In genomic region chr2:96209011-96209728, GRCh38 we compare ENCODE assay signal across 8 cellular contexts. TPM values are rescaled to one million over a fixed set of nuclear protein-coding genes. Genes with fewer than 3 reads are reported as not detected.
A peak's percentile ranks its signal among the peaks of the same experiment; 100 is the strongest.
DNase-seq lines count a peak whose midpoint lies in the region; ATAC-seq lines count a peak whose summit lies in the region.

No MANE protein-coding gene starts in this region.

- POLR2A ChIA-PET in activated CD4-positive, alpha-beta memory T cell treated with anti-CD3 and anti-CD28 coated beads for 36 hours (lab: Charles Lee), result interaction anchor here (0.6 to 2.4 kb wide), 19 partner anchors 28 to 329 kb away, joined by 3 to 24 read pairs (median 5); partner anchors contain the start of genes ANKRD36C, CIAO1, SNRNP200 and TMEM127

- CTCF ChIA-PET in activated CD4-positive, alpha-beta memory T cell treated with anti-CD3 and anti-CD28 coated beads for 36 hours (lab: Charles Lee), result interaction anchor here (1.1 to 2.0 kb wide), 9 partner anchors 33 to 216 kb away, joined by 3 to 20 read pairs (median 6); partner anchors contain the start of genes ADRA2B and CIAO1

- peaks cover 28% of the 10 kb centered on the region for H3K36me3 Mint-ChIP-seq in activated CD4-positive, alpha-beta memory T cell treated with anti-CD3 and anti-CD28 coated beads for 36 hours
- peaks cover 40% of the 10 kb centered on the region for H3K36me3 Mint-ChIP-seq in stimulated activated effector memory CD8-positive, alpha-beta T cell treated with anti-CD3 and anti-CD28 coated beads, Interleukin-12 subunit alpha, Interleukin-12 subunit beta, amount 100 ng/mL, for 72 hours

- no peak for ATAC-seq in stimulated activated effector memory CD8-positive, alpha-beta T cell treated with anti-CD3 and anti-CD28 coated beads, Interleukin-12 subunit alpha, Interleukin-12 subunit beta, amount 100 ng/mL, for 72 hours
- ATAC-seq in HG03342 (IDR thresholded peaks at IDR 0.05; ENCODE audit: unreplicated experiment), result no peak

- peaks cover 45% of the 10 kb centered on the region for H3K4me1 Mint-ChIP-seq in activated CD4-positive, alpha-beta memory T cell treated with anti-CD3 and anti-CD28 coated beads for 36 hours (ENCODE audit: low read depth)
- peaks cover 33% of the 10 kb centered on the region for H3K4me1 Mint-ChIP-seq in stimulated activated effector memory CD8-positive, alpha-beta T cell treated with anti-CD3 and anti-CD28 coated beads, Interleukin-12 subunit alpha, Interleukin-12 subunit beta, amount 100 ng/mL, for 72 hours

- no peaks in the 10 kb centered on the region for H3K27me3 Mint-ChIP-seq in activated CD4-positive, alpha-beta memory T cell treated with anti-CD3 and anti-CD28 coated beads for 36 hours

- peak overlapping the region; percentile 87 for H3K27ac Mint-ChIP-seq in activated CD4-positive, alpha-beta memory T cell treated with anti-CD3 and anti-CD28 coated beads for 36 hours
- peak overlapping the region; percentile 89 for H3K27ac Mint-ChIP-seq in stimulated activated effector memory CD8-positive, alpha-beta T cell treated with anti-CD3 and anti-CD28 coated beads, Interleukin-12 subunit alpha, Interleukin-12 subunit beta, amount 100 ng/mL, for 72 hours

- intact Hi-C loops in activated CD4-positive, alpha-beta memory T cell treated with anti-CD3 and anti-CD28 coated beads for 36 hours (cut with micrococcal nuclease), result loop anchor here (2.0 to 5.0 kb wide), 4 partner anchors 113 to 328 kb away; partner anchors contain the start of gene ARID5A

- DNase-seq in DMS 273 (lab: John Stamatoyannopoulos, UW; ENCODE audit: unreplicated experiment) (peak; percentile 34), DMS 273 treated with DMSO at 0.1 percent for 48 hours (lab: John Stamatoyannopoulos, UW) (no peak), globus pallidus (ENCODE audit: low spot score) (no peak), GOT3 (lab: John Stamatoyannopoulos, UW) (no peak)
- DNase-seq in activated CD4-positive, alpha-beta memory T cell treated with anti-CD3 and anti-CD28 coated beads for 36 hours, result no peak
- DNase-seq in stimulated activated effector memory CD8-positive, alpha-beta T cell treated with anti-CD3 and anti-CD28 coated beads, Interleukin-12 subunit alpha, Interleukin-12 subunit beta, amount 100 ng/mL, for 72 hours (ENCODE audit: low spot score in 2 of 2), result no peak

- no peaks in the 10 kb centered on the region for H3K9me3 Mint-ChIP-seq in activated CD4-positive, alpha-beta memory T cell treated with anti-CD3 and anti-CD28 coated beads for 36 hours
- no peaks in the 10 kb centered on the region for H3K9me3 Mint-ChIP-seq in stimulated activated effector memory CD8-positive, alpha-beta T cell treated with anti-CD3 and anti-CD28 coated beads, Interleukin-12 subunit alpha, Interleukin-12 subunit beta, amount 100 ng/mL, for 72 hours

- peak overlapping the region; percentile 98 for H3K4me3 Mint-ChIP-seq in activated CD4-positive, alpha-beta memory T cell treated with anti-CD3 and anti-CD28 coated beads for 36 hours
- H3K4me3 Mint-ChIP-seq in stimulated activated effector memory CD8-positive, alpha-beta T cell treated with anti-CD3 and anti-CD28 coated beads, Interleukin-12 subunit alpha, Interleukin-12 subunit beta, amount 100 ng/mL, for 72 hours, result peak overlapping the region; percentile 92

- peak overlapping the region; percentile 80 for H3K4me3 ChIP-seq in iPS-11a (ENCODE audit: low read depth, low read length)

RNA-seq across cellular contexts. Expression of gene STARD7, which starts 0.5 kb away (rescaled TPM):
- 100 to 1,000 TPM; 173 to 181 TPM for total RNA-seq in activated CD4-positive, alpha-beta memory T cell treated with anti-CD3 and anti-CD28 coated beads for 36 hours

RNA-seq across cellular contexts. Expression of gene TMEM127, which starts 56.6 kb away (rescaled TPM):
- 10 to 100 TPM; 19.3 to 22.2 TPM for total RNA-seq in activated CD4-positive, alpha-beta memory T cell treated with anti-CD3 and anti-CD28 coated beads for 36 hours

RNA-seq across cellular contexts. Expression of gene CIAO1, which starts 56.9 kb away (rescaled TPM):
- total RNA-seq in activated CD4-positive, alpha-beta memory T cell treated with anti-CD3 and anti-CD28 coated beads for 36 hours, result 10 to 100 TPM; 86.6 to 87.1 TPM
